Comparison of ENCODE assay signal across 25 cellular contexts in the genomic region with DNA sequence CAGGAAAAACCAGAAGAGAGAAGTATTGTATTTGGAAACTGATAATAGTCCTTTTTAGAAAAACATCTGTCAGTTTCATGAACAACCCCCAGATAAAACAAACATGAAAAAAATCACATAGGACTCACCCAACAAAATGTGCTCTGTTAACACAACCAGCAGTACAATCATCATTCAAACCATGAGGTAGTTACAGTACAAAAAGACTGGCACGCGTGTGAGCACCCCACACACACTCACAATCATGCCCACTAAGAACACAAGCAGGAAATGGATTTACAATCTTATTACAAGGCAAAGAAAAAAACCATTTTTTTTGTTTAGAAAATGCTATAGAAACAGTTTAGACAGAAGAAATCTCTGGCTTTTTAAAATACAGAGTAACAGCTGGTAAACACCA.
A peak's percentile ranks its signal among the peaks of the same experiment; 100 is the strongest.
DNase-seq lines count a peak whose midpoint lies in the region; ATAC-seq, FAIRE-seq and TF ChIP-seq lines count a peak whose summit lies in the region.
"Had no signal": no experiment of that assay in that cellular context is flagged by ENCODE, and none has a peak within 500 bp of the region (broad histone marks: within the 10 kb centered on the region; RNA-seq: fewer than 3 reads in every experiment).

No MANE protein-coding gene starts in this region.

- H3K9me3 ChIP-seq in esophagus muscularis mucosa (no peaks in the 10 kb centered on the region), esophagus squamous epithelium (no peaks in the 10 kb centered on the region), breast epithelium (no peaks in the 10 kb centered on the region)
- H3K9me3 ChIP-seq: A549 had no signal

- peaks cover 15 to 26% (median 24%) of the 10 kb centered on the region in 4 donors for H3K4me1 ChIP-seq in esophagus muscularis mucosa
- peaks cover 8 to 29% (median 15%) of the 10 kb centered on the region in 3 donors for H3K4me1 ChIP-seq in esophagus squamous epithelium
- no peaks in the 10 kb centered on the region for H3K4me1 ChIP-seq in breast epithelium

- H3K27ac Mint-ChIP-seq in nephron progenitor cell, result peak overlapping the region; percentile 36
- H3K27ac Mint-ChIP-seq: CD4-positive, alpha-beta T cell had no signal

- peak; percentile 42 for FAIRE-seq in GM12892 (lab: Jason Lieb, UNC)
- FAIRE-seq: A549, GM12891, GM18507 had no signal

- 88% methylated on average over 2 of the region's 2 CpGs for WGBS in esophagus muscularis mucosa
- WGBS in esophagus squamous epithelium, 2 donors, result 77 to 94% methylated on average over 2 of the region's 2 CpGs

- DNase-seq in GM12892 (ENCODE audit: insufficient read length) (no peak), NCI-H1694 treated with DMSO at 0.1 percent for 48 hours (lab: John Stamatoyannopoulos, UW) (peak; percentile 89), esophagus muscularis mucosa (ENCODE audit: extremely low spot score) (peak; percentile 37), nephron progenitor cell (no peak), esophagus squamous epithelium (lab: John Stamatoyannopoulos, UW) (no peak), breast epithelium (ENCODE audit: low spot score in 2 of 2) (no peak)
- DNase-seq: CD4-positive, alpha-beta T cell; DMS53; EL; GOT3; NCI-H1048; NCI-H1436; NCI-H2029 treated with DMSO at 0.1 percent for 48 hours; NCI-H446 treated with DMSO at 0.1 percent for 48 hours; NCI-H774; PC-3; SIG-M5 had no signal

- no peak for ATAC-seq in HG03159 (IDR thresholded peaks at IDR 0.05; ENCODE audit: unreplicated experiment)
- ATAC-seq: A549, HCT116, PC-3, SK-N-SH treated with all-trans-retinoic acid at 6 μM for 48 hours had no signal

- H3K36me3 ChIP-seq in esophagus muscularis mucosa, result peaks cover 12 to 28% (median 23%) of the 10 kb centered on the region in 4 donors
- H3K36me3 ChIP-seq in esophagus squamous epithelium, result peaks cover 0 to 17% (median 0%) of the 10 kb centered on the region in 3 donors
- no peaks in the 10 kb centered on the region for H3K36me3 ChIP-seq in breast epithelium

- no peak overlapping the region for H3K4me3 ChIP-seq in esophagus muscularis mucosa
- no peak overlapping the region for H3K4me3 ChIP-seq in esophagus squamous epithelium
- H3K4me3 ChIP-seq in breast epithelium, result no peak overlapping the region
- H3K4me3 ChIP-seq: A549 had no signal

- TF ChIP-seq POLR2A in GM12892 (IDR thresholded peaks at IDR 0.05; ENCODE audit: low read depth, low read length) (no peak), esophagus muscularis mucosa (IDR thresholded peaks at IDR 0.05; ENCODE audit: low read depth) (no peak), esophagus squamous epithelium (IDR thresholded peaks at IDR 0.05) (no peak), breast epithelium (IDR thresholded peaks at IDR 0.05) (no peak)

- intact Hi-C loops in esophagus muscularis mucosa (cut with DNase I) (no loop called here), esophagus squamous epithelium (cut with DNase I) (no loop called here), breast epithelium (cut with DNase I; ENCODE audit: low total_unique reads) (no loop called here)

- H3K9me3 Mint-ChIP-seq in nephron progenitor cell, result peaks cover 9% of the 10 kb centered on the region
- H3K9me3 Mint-ChIP-seq: CD4-positive, alpha-beta T cell had no signal

- no peak for TF ChIP-seq EP300 in esophagus muscularis mucosa (IDR thresholded peaks at IDR 0.05)

- H3K27me3 ChIP-seq in esophagus muscularis mucosa (no peaks in the 10 kb centered on the region), esophagus squamous epithelium (no peaks in the 10 kb centered on the region), breast epithelium (no peaks in the 10 kb centered on the region)

- peaks cover 31% of the 10 kb centered on the region for H3K4me1 Mint-ChIP-seq in nephron progenitor cell

- H3K27ac ChIP-seq in esophagus muscularis mucosa (replicated peaks in 1 of 4) (no peak overlapping the region), esophagus squamous epithelium (no peak overlapping the region), breast epithelium (no peak overlapping the region)
- H3K27ac ChIP-seq: A549, KMS-11, RWPE1 had no signal

- TF ChIP-seq CTCF in esophagus muscularis mucosa (IDR thresholded peaks at IDR 0.05) (no peak), nephron progenitor cell (IDR thresholded peaks at IDR 0.05) (no peak), esophagus squamous epithelium (IDR thresholded peaks at IDR 0.05) (no peak), breast epithelium (IDR thresholded peaks at IDR 0.05) (no peak)

- H3K36me3 Mint-ChIP-seq in nephron progenitor cell (ENCODE audit: low read depth), result no peaks in the 10 kb centered on the region

- no peak overlapping the region for H3K4me3 Mint-ChIP-seq in nephron progenitor cell
- H3K4me3 Mint-ChIP-seq: CD4-positive, alpha-beta T cell had no signal

- peaks cover 2% of the 10 kb centered on the region for H3K27me3 Mint-ChIP-seq in nephron progenitor cell (ENCODE audit: low read depth, poor library complexity)
- H3K27me3 Mint-ChIP-seq: CD4-positive, alpha-beta T cell had no signal

Comparison
In these comparisons a context has a peak if more than half of its experiments do, and no peak if none do; other contexts are left out.
1. DNase-seq: peak in NCI-H1694 treated with DMSO at 0.1 percent for 48 hours (single experiment) and esophagus muscularis mucosa (single experiment); none in GM12892 (single experiment), nephron progenitor cell (single experiment), esophagus squamous epithelium (single experiment) and breast epithelium (0 of 2).